ENCODE assay signal across 32 cellular contexts in genomic region chr7:78280276-78280675, GRCh38.
"Had no signal": no experiment of that assay in that cellular context is flagged by ENCODE, and none has a peak within 500 bp of the region (broad histone marks: within the 10 kb centered on the region; RNA-seq: fewer than 3 reads in every experiment).

No MANE protein-coding gene starts in this region.

- H3K36me3 Mint-ChIP-seq: immature natural killer cell; mesothelial cell of epicardium; naive thymus-derived CD8-positive, alpha-beta T cell; stimulated activated effector memory CD8-positive, alpha-beta T cell treated with anti-CD3 and anti-CD28 coated beads, Interleukin-12 subunit alpha, Interleukin-12 subunit beta, amount 100 ng/mL, for 72 hours had no signal

- H3K27ac Mint-ChIP-seq: immature natural killer cell; mesothelial cell of epicardium; naive thymus-derived CD8-positive, alpha-beta T cell; nephron; stimulated activated effector memory CD8-positive, alpha-beta T cell treated with anti-CD3 and anti-CD28 coated beads, Interleukin-12 subunit alpha, Interleukin-12 subunit beta, amount 100 ng/mL, for 72 hours; stimulated activated naive CD8-positive, alpha-beta T cell treated with anti-CD3 and anti-CD28 coated beads, Interleukin-15, Interleukin-2, amounts not matched to agents 100 ng/mL and 50 ng/mL, for 24 hours had no signal

- DNase-seq: hypothalamus; immature natural killer cell; kidney; left colon; left lung; lower lobe of right lung; mammary epithelial cell; mesendoderm; naive thymus-derived CD8-positive, alpha-beta T cell; nucleus accumbens; psoas muscle; right lobe of liver; stimulated activated CD4-positive, alpha-beta T cell treated with anti-CD3 and anti-CD28 coated beads, Interleukin-12 subunit alpha, Interleukin-12 subunit beta, amount 100 ng/mL, for 4 hours; stimulated activated CD4-positive, alpha-beta T cell treated with anti-CD3 and anti-CD28 coated beads, Interleukin-15, amount 100 ng/mL, for 24 hours; stimulated activated CD4-positive, alpha-beta T cell treated with anti-CD3 and anti-CD28 coated beads, Interleukin-2, amount 100 ng/mL, for 24 hours; stimulated activated CD4-positive, alpha-beta T cell treated with anti-CD3 and anti-CD28 coated beads, Interleukin-4, amount 100 ng/mL, for 1 hour; stimulated activated naive CD4-positive, alpha-beta T cell; tibial artery; trophoblast cell; upper lobe of right lung had no signal

- H3K4me1 Mint-ChIP-seq: immature natural killer cell; mesothelial cell of epicardium; naive thymus-derived CD8-positive, alpha-beta T cell; neural crest cell; stimulated activated effector memory CD8-positive, alpha-beta T cell treated with anti-CD3 and anti-CD28 coated beads, Interleukin-12 subunit alpha, Interleukin-12 subunit beta, amount 100 ng/mL, for 72 hours had no signal

- FAIRE-seq: islet of Langerhans, kidney, urothelium cell line had no signal

- H3K4me1 ChIP-seq: left lung, lower lobe of right lung, parathyroid adenoma, psoas muscle, right atrium auricular region, right lobe of liver, suprapubic skin, upper lobe of right lung had no signal

- H2AFZ ChIP-seq: parathyroid adenoma had no signal

- H3K27me3 Mint-ChIP-seq: stimulated activated naive CD8-positive, alpha-beta T cell treated with anti-CD3 and anti-CD28 coated beads, Interleukin-15, Interleukin-2, amounts not matched to agents 100 ng/mL and 50 ng/mL, for 24 hours had no signal

- H3K79me2 ChIP-seq: parathyroid adenoma had no signal

- H3K4me3 Mint-ChIP-seq: immature natural killer cell; mesothelial cell of epicardium; naive thymus-derived CD8-positive, alpha-beta T cell; nephron; neural crest cell; stimulated activated effector memory CD8-positive, alpha-beta T cell treated with anti-CD3 and anti-CD28 coated beads, Interleukin-12 subunit alpha, Interleukin-12 subunit beta, amount 100 ng/mL, for 72 hours; stimulated activated naive CD8-positive, alpha-beta T cell treated with anti-CD3 and anti-CD28 coated beads, Interleukin-15, Interleukin-2, amounts not matched to agents 100 ng/mL and 50 ng/mL, for 24 hours had no signal

- H3K36me3 ChIP-seq: left lung, lower lobe of right lung, right atrium auricular region, right lobe of liver, suprapubic skin, thoracic aorta, tibial artery, upper lobe of right lung had no signal

- H3K9me3 ChIP-seq: left lung, lower lobe of right lung, psoas muscle, right atrium auricular region, right lobe of liver, suprapubic skin, thoracic aorta, tibial artery, upper lobe of right lung had no signal

- H3K9me3 Mint-ChIP-seq: mesothelial cell of epicardium; nephron; neural crest cell; stimulated activated naive CD8-positive, alpha-beta T cell treated with anti-CD3 and anti-CD28 coated beads, Interleukin-15, Interleukin-2, amounts not matched to agents 100 ng/mL and 50 ng/mL, for 24 hours had no signal

- H3K27me3 ChIP-seq: left lung, right atrium auricular region, right lobe of liver, suprapubic skin, tibial artery, upper lobe of right lung had no signal

- H3K4me3 ChIP-seq: left lung, lower lobe of right lung, psoas muscle, right atrium auricular region, right lobe of liver, skin epidermis, suprapubic skin, thoracic aorta, tibial artery, upper lobe of right lung had no signal

- ATAC-seq: left colon; left lung; lower lobe of right lung; naive thymus-derived CD8-positive, alpha-beta T cell; psoas muscle; right lobe of liver; stimulated activated effector memory CD8-positive, alpha-beta T cell treated with anti-CD3 and anti-CD28 coated beads, Interleukin-12 subunit alpha, Interleukin-12 subunit beta, amount 100 ng/mL, for 72 hours; upper lobe of right lung had no signal

- H3K27ac ChIP-seq: left lung, lower lobe of right lung, parathyroid adenoma, psoas muscle, right atrium auricular region, right lobe of liver, skin epidermis, suprapubic skin, thoracic aorta, tibial artery, upper lobe of right lung had no signal
